19 cellular contexts compared by ENCODE assay signal in the genomic region with DNA sequence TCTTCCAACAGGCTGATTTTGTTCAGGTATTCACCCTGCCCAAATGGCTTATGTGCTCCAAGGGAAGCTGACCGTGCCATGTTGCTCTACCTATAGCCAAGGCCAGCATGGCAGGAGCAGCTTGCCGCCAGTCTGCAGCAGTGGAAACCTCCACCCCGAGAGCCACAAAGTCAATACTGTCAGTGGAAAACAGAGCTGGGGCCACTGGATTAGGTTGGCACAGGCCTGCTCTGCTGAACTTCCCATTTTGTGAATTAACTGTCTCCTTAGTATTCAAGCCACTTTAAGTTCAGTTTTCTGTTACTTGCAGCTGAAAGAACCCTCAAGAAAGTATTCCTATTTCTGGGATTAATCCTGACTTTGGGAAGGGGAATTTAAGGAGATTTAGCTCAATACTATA.
A peak's percentile ranks its signal among the peaks of the same experiment; 100 is the strongest.
DNase-seq lines count a peak whose midpoint lies in the region; ATAC-seq, FAIRE-seq and TF ChIP-seq lines count a peak whose summit lies in the region.
"Had no signal": no experiment of that assay in that cellular context is flagged by ENCODE, and none has a peak within 500 bp of the region (broad histone marks: within the 10 kb centered on the region; RNA-seq: fewer than 3 reads in every experiment).

No MANE protein-coding gene starts in this region.

- H3K4me3 Mint-ChIP-seq in CD14-positive monocyte: peak overlapping the region; percentile 56 to 75
- H3K4me3 Mint-ChIP-seq: activated CD8-positive, alpha-beta T cell treated with anti-CD3 and anti-CD28 coated beads, Interleukin-2, amount 10 ng/mL, durations not matched to agents 7 days and 5 days; activated naive CD4-positive, alpha-beta T cell treated with anti-CD3 and anti-CD28 coated beads, Interleukin-2, amount 10 ng/mL, durations not matched to agents 7 days and 5 days; activated T-cell treated with anti-CD3 and anti-CD28 coated beads, Interleukin-2, amount 50 U/mL, for 4 hours; CD8-positive, alpha-beta memory T cell had no signal

- peak overlapping the region; percentile 11 for H2BK5ac ChIP-seq in mesenchymal stem cell (ENCODE audit: low read depth, low read length, poor library complexity, severe bottlenecking)

- no peaks in the 10 kb centered on the region for H3K36me3 ChIP-seq in mesenchymal stem cell (ENCODE audit: control insufficient read depth in 1 of 2, insufficient read depth in 2 of 2, low read depth in 1 of 2, low read length in 2 of 2)
- no peaks in the 10 kb centered on the region for H3K36me3 ChIP-seq in HepG2 (replicated peaks in 1 of 2; ENCODE audit: control insufficient read depth in 1 of 2, insufficient read depth in 2 of 2, low read length in 2 of 2)
- H3K36me3 ChIP-seq: ascending aorta had no signal

- TF ChIP-seq RAD21 in HepG2 (CRISPR knock-in tag; IDR thresholded peaks at IDR 0.05): no peak

- CTCF ChIA-PET in HepG2 (lab: Yijun Ruan, JAX; ENCODE audit: low intra/inter-chr PET ratio, low total read pairs): no interaction called here

- H3K9me3 Mint-ChIP-seq in CD14-positive monocyte: peaks cover 0 to 10% (median 3%) of the 10 kb centered on the region in 7 donors
- H3K9me3 Mint-ChIP-seq: activated T-cell treated with anti-CD3 and anti-CD28 coated beads, Interleukin-2, amount 50 U/mL, for 4 hours; CD8-positive, alpha-beta memory T cell had no signal

- in situ Hi-C loops in HepG2 (cut with HindIII; ENCODE audit: extremely low pct_ligation_motif_present, low pct_unique_long_range_greater_than_20kb): no loop called here

- WGBS in mesenchymal stem cell: 97% methylated on average over 3 of the region's 3 CpGs
- 80% methylated on average over 1 of the region's 3 CpGs for WGBS in HepG2 (ENCODE audit: low lambda C conversion rate)

- H3K36me3 Mint-ChIP-seq in CD14-positive monocyte: peaks cover 12 to 23% of the 10 kb centered on the region in 2 donors
- H3K36me3 Mint-ChIP-seq: activated naive CD4-positive, alpha-beta T cell treated with anti-CD3 and anti-CD28 coated beads, Interleukin-2, amount 10 ng/mL, durations not matched to agents 7 days and 5 days had no signal

- ATAC-seq in GM21737 (IDR thresholded peaks at IDR 0.05; ENCODE audit: unreplicated experiment): no peak
- ATAC-seq in HepG2: no peak
- no peak for ATAC-seq in left cardiac atrium
- ATAC-seq: activated CD8-positive, alpha-beta T cell treated with anti-CD3 and anti-CD28 coated beads, Interleukin-2, amount 10 ng/mL, durations not matched to agents 7 days and 5 days; activated T-cell treated with anti-CD3 and anti-CD28 coated beads, Interleukin-2, amount 50 U/mL, for 4 hours; left lobe of liver had no signal

- no TSS peak for BruUV-seq in HepG2 (replicated peaks; lab: Mats Ljungman, UMichigan)

- peaks cover 87% of the 10 kb centered on the region for H3K4me1 Mint-ChIP-seq in CD14-positive monocyte

- H3K27me3 ChIP-seq in mesenchymal stem cell (ENCODE audit: control insufficient read depth in 1 of 2, insufficient read depth in 1 of 2, low read length in 2 of 2) (peaks cover 0 to 4% of the 10 kb centered on the region in 2 experiments), HepG2 (ENCODE audit: control insufficient read depth in 1 of 2, insufficient read depth in 2 of 2, low read length in 2 of 2) (no peaks in the 10 kb centered on the region)
- H3K27me3 ChIP-seq: ascending aorta, testis had no signal

- no peak overlapping the region for H3K4me3 ChIP-seq in mesenchymal stem cell (ENCODE audit: insufficient read depth in 1 of 2, low read depth in 1 of 2, low read length in 2 of 2)
- no peak overlapping the region for H3K4me3 ChIP-seq in HepG2 (replicated peaks in 1 of 3; ENCODE audit: insufficient read depth in 1 of 3, low read depth in 2 of 3, low read length in 3 of 3)
- H3K4me3 ChIP-seq: ascending aorta, testis had no signal

- POLR2A ChIA-PET in HepG2 (lab: Yijun Ruan, JAX): no interaction called here

- H3K79me1 ChIP-seq in mesenchymal stem cell (replicated peaks; ENCODE audit: low read length, poor library complexity, severe bottlenecking): no peaks in the 10 kb centered on the region

- no peak overlapping the region for H3K27ac ChIP-seq in mesenchymal stem cell (ENCODE audit: low read length, poor library complexity, severe bottlenecking)
- no peak overlapping the region for H3K27ac ChIP-seq in HepG2 (ENCODE audit: extremely low read length, insufficient read depth, low read length)
- H3K27ac ChIP-seq: ascending aorta, testis had no signal

- no peak for FAIRE-seq in HepG2 (lab: Jason Lieb, UNC)
- FAIRE-seq: H1 had no signal

- DNase-seq in CD14-positive monocyte (ENCODE audit: low spot score): peak; percentile 64
- DNase-seq in Kasumi-1 (lab: John Stamatoyannopoulos, UW): peak; percentile 41 to 60
- DNase-seq in SKM-1 (lab: John Stamatoyannopoulos, UW; ENCODE audit: unreplicated experiment): peak; percentile 37
- DNase-seq in mesenchymal stem cell: no peak
- no peak for DNase-seq in HepG2 (ENCODE audit: low spot score)
- no peak for DNase-seq in left cardiac atrium
- no peak for DNase-seq in NCI-H226
- DNase-seq: activated CD8-positive, alpha-beta T cell treated with anti-CD3 and anti-CD28 coated beads, Interleukin-2, amount 10 ng/mL, durations not matched to agents 7 days and 5 days; activated naive CD4-positive, alpha-beta T cell treated with anti-CD3 and anti-CD28 coated beads, Interleukin-2, amount 10 ng/mL, durations not matched to agents 7 days and 5 days; activated T-cell treated with anti-CD3 and anti-CD28 coated beads, Interleukin-2, amount 50 U/mL, for 4 hours; CD8-positive, alpha-beta memory T cell; effector memory CD4-positive, alpha-beta T cell; NCI-H146; T-helper 1 cell; testis had no signal

- H3K9me3 ChIP-seq in mesenchymal stem cell (ENCODE audit: control insufficient read depth, low read length): no peaks in the 10 kb centered on the region
- H3K9me3 ChIP-seq in HepG2 (ENCODE audit: low read length): no peaks in the 10 kb centered on the region
- H3K9me3 ChIP-seq: ascending aorta, testis had no signal

- intact Hi-C loops in CD14-positive monocyte (cut with micrococcal nuclease): no loop called here
- intact Hi-C loops in HepG2 (cut with micrococcal nuclease; ENCODE audit: unreplicated experiment): no loop called here
- intact Hi-C loops in left cardiac atrium (cut with DNase I): loop anchor here in 1 of 2 donors (5.0 kb wide), 1 partner anchor 286 kb away; no protein-coding TSS in a partner anchor

- no peak overlapping the region for H3K4ac ChIP-seq in mesenchymal stem cell (ENCODE audit: low read depth in 1 of 2, low read length in 2 of 2)

- TF ChIP-seq CTCF in CD14-positive monocyte (IDR thresholded peaks at IDR 0.05) (no peak), HepG2 (CRISPR knock-in tag; IDR thresholded peaks at IDR 0.05) (no peak)

- H2BK120ac ChIP-seq in mesenchymal stem cell (ENCODE audit: low read depth, low read length): no peak overlapping the region

- H2AFZ ChIP-seq in mesenchymal stem cell (ENCODE audit: low read depth, low read length) (no peak overlapping the region), HepG2 (ENCODE audit: low read length) (no peak overlapping the region)

- peak overlapping the region; percentile 100 for H3K27ac Mint-ChIP-seq in CD14-positive monocyte
- H3K27ac Mint-ChIP-seq: activated CD8-positive, alpha-beta T cell treated with anti-CD3 and anti-CD28 coated beads, Interleukin-2, amount 10 ng/mL, durations not matched to agents 7 days and 5 days; activated naive CD4-positive, alpha-beta T cell treated with anti-CD3 and anti-CD28 coated beads, Interleukin-2, amount 10 ng/mL, durations not matched to agents 7 days and 5 days had no signal

- H3K9ac ChIP-seq in mesenchymal stem cell (ENCODE audit: low read length) (no peak overlapping the region), HepG2 (ENCODE audit: insufficient read depth, low read depth, low read length) (no peak overlapping the region)

- peak overlapping the region; percentile 52 for H4K91ac ChIP-seq in mesenchymal stem cell (ENCODE audit: low read length)

- H3K23ac ChIP-seq in mesenchymal stem cell (ENCODE audit: low read length in 2 of 2): no peak overlapping the region

- peaks cover 0 to 8% (median 4%) of the 10 kb centered on the region in 3 donors for H3K27me3 Mint-ChIP-seq in CD14-positive monocyte (ENCODE audit: low read depth in 3 of 3)

- H2AK5ac ChIP-seq in mesenchymal stem cell (ENCODE audit: low read length, severe bottlenecking): no peak overlapping the region

- peaks cover 8% of the 10 kb centered on the region for H3K4me1 ChIP-seq in mesenchymal stem cell (ENCODE audit: control insufficient read depth, insufficient read depth, low read depth, low read length)
- 0 out of 2 replicates have a peak, but pooled peaks cover 8% of the 10 kb centered on the region for H3K4me1 ChIP-seq in HepG2 (ENCODE audit: insufficient read depth, low read length)
- H3K4me1 ChIP-seq: ascending aorta, testis had no signal

- H3K79me2 ChIP-seq in HepG2 (ENCODE audit: insufficient read depth, low read length): no peaks in the 10 kb centered on the region

- TF ChIP-seq POLR2A in HepG2 (IDR thresholded peaks at IDR 0.05; ENCODE audit: insufficient read depth in 1 of 2, low read depth in 2 of 2, low read length in 2 of 2): no peak

- no peak overlapping the region for H2BK15ac ChIP-seq in mesenchymal stem cell (ENCODE audit: low read depth, poor library complexity, severe bottlenecking)

- no peaks in the 10 kb centered on the region for H4K20me1 ChIP-seq in HepG2 (ENCODE audit: insufficient read depth, low read length)

- no peak overlapping the region for H3K14ac ChIP-seq in mesenchymal stem cell (ENCODE audit: low read length in 2 of 2)

- no peak for TF ChIP-seq EP300 in HepG2 (IDR thresholded peaks at IDR 0.05; ENCODE audit: low read depth in 2 of 2, low read length in 2 of 2)
- TF ChIP-seq EP300 in HepG2 (CRISPR knock-in tag; IDR thresholded peaks at IDR 0.05; ENCODE audit: borderline replicate concordance): no peak

- peak overlapping the region; percentile 34 to 58 for H3K18ac ChIP-seq in mesenchymal stem cell (ENCODE audit: low read depth in 1 of 2, low read length in 2 of 2)

- no peak overlapping the region for H3K4me2 ChIP-seq in mesenchymal stem cell (ENCODE audit: low read length, poor library complexity, severe bottlenecking)
- no peak overlapping the region for H3K4me2 ChIP-seq in HepG2 (ENCODE audit: low read depth, low read length)

- H4K8ac ChIP-seq in mesenchymal stem cell (ENCODE audit: low read length): peak overlapping the region; percentile 65

- peak overlapping the region; percentile 89 to 96 for H2BK12ac ChIP-seq in mesenchymal stem cell (ENCODE audit: low read length in 2 of 2)

TF ChIP-seq in HepG2, 621 proteins besides CTCF, POLR2A, EP300 and RAD21 (continues in another document):
- TF ChIP-seq, protein P1, sequence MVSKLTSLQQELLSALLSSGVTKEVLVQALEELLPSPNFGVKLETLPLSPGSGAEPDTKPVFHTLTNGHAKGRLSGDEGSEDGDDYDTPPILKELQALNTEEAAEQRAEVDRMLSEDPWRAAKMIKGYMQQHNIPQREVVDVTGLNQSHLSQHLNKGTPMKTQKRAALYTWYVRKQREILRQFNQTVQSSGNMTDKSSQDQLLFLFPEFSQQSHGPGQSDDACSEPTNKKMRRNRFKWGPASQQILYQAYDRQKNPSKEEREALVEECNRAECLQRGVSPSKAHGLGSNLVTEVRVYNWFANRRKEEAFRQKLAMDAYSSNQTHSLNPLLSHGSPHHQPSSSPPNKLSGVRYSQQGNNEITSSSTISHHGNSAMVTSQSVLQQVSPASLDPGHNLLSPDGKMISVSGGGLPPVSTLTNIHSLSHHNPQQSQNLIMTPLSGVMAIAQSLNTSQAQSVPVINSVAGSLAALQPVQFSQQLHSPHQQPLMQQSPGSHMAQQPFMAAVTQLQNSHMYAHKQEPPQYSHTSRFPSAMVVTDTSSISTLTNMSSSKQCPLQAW (CRISPR knock-in tag; IDR thresholded peaks at IDR 0.05): no peak

Comparison
In these comparisons a context has a peak if more than half of its experiments do, and no peak if none do; other contexts are left out.
1. DNase-seq: peak in CD14-positive monocyte (single experiment), Kasumi-1 (2 of 2) and SKM-1 (single experiment); none in mesenchymal stem cell (single experiment), HepG2 (single experiment), left cardiac atrium (single experiment) and NCI-H226 (single experiment).